Comparison of ENCODE assay signal across 9 cellular contexts in genomic region chr6:21164768-21165326, GRCh38.
DNase-seq lines count a peak whose midpoint lies in the region; ATAC-seq, FAIRE-seq and TF ChIP-seq lines count a peak whose summit lies in the region.
"Had no signal": no experiment of that assay in that cellular context is flagged by ENCODE, and none has a peak within 500 bp of the region (broad histone marks: within the 10 kb centered on the region; RNA-seq: fewer than 3 reads in every experiment).

No MANE protein-coding gene starts in this region.

- no peaks in the 10 kb centered on the region for H3K36me3 ChIP-seq in CD4-positive, alpha-beta memory T cell (ENCODE audit: insufficient read depth, low read length)

- no peaks in the 10 kb centered on the region for H3K9me3 ChIP-seq in CD4-positive, alpha-beta memory T cell (ENCODE audit: control insufficient read depth in 1 of 2, low read length in 2 of 2)

- POLR2A ChIA-PET in activated CD8-positive, alpha-beta T cell treated with anti-CD3 and anti-CD28 coated beads, Interleukin-2, amount 10 ng/mL, durations not matched to agents 7 days and 5 days (lab: Charles Lee) = no interaction called here
- POLR2A ChIA-PET in CD4-positive, alpha-beta memory T cell (lab: Charles Lee; ENCODE audit: partially characterized antibody) = no interaction called here

- peaks cover 2% of the 10 kb centered on the region for H3K36me3 Mint-ChIP-seq in activated CD8-positive, alpha-beta T cell treated with anti-CD3 and anti-CD28 coated beads, Interleukin-2, amount 10 ng/mL, durations not matched to agents 7 days and 5 days (ENCODE audit: low read depth)
- no peaks in the 10 kb centered on the region for H3K36me3 Mint-ChIP-seq in Calu3 (ENCODE audit: insufficient read depth, unreplicated experiment)
- H3K36me3 Mint-ChIP-seq in CD4-positive, alpha-beta memory T cell = peaks cover 12 to 15% of the 10 kb centered on the region in 2 donors

- peaks cover 44% of the 10 kb centered on the region for H3K4me1 Mint-ChIP-seq in activated CD8-positive, alpha-beta T cell treated with anti-CD3 and anti-CD28 coated beads, Interleukin-2, amount 10 ng/mL, durations not matched to agents 7 days and 5 days (ENCODE audit: low read depth)
- peaks cover 16% of the 10 kb centered on the region for H3K4me1 Mint-ChIP-seq in Calu3 (ENCODE audit: low read depth, unreplicated experiment)
- H3K4me1 Mint-ChIP-seq in CD4-positive, alpha-beta memory T cell = peaks cover 8 to 18% (median 12%) of the 10 kb centered on the region in 4 donors

- H3K27ac ChIP-seq in CD4-positive, alpha-beta memory T cell (ENCODE audit: low read depth, low read length) = no peak overlapping the region
- H3K27ac ChIP-seq: epithelial cell of prostate had no signal

- peak; percentile 82 for FAIRE-seq in GM19239 (lab: Jason Lieb, UNC)

- BruUV-seq in Calu3 (replicated peaks; lab: Mats Ljungman, UMichigan) = no TSS peak

- no peaks in the 10 kb centered on the region for H3K9me3 Mint-ChIP-seq in activated CD8-positive, alpha-beta T cell treated with anti-CD3 and anti-CD28 coated beads, Interleukin-2, amount 10 ng/mL, durations not matched to agents 7 days and 5 days (ENCODE audit: insufficient read depth)
- H3K9me3 Mint-ChIP-seq in Calu3 (ENCODE audit: low read depth, unreplicated experiment) = no peaks in the 10 kb centered on the region
- no peaks in the 10 kb centered on the region for H3K9me3 Mint-ChIP-seq in CD4-positive, alpha-beta memory T cell

- peaks cover 6% of the 10 kb centered on the region for H3K4me1 ChIP-seq in CD4-positive, alpha-beta memory T cell (ENCODE audit: insufficient read depth, low read length)

- intact Hi-C loops in Calu3 (cut with micrococcal nuclease; ENCODE audit: unreplicated experiment) = no loop called here
- intact Hi-C loops in CD4-positive, alpha-beta memory T cell (cut with micrococcal nuclease) = no loop called here

- no peak overlapping the region for H3K4me3 Mint-ChIP-seq in activated CD8-positive, alpha-beta T cell treated with anti-CD3 and anti-CD28 coated beads, Interleukin-2, amount 10 ng/mL, durations not matched to agents 7 days and 5 days
- H3K4me3 Mint-ChIP-seq in Calu3 (ENCODE audit: low read depth, unreplicated experiment) = no peak overlapping the region
- peak overlapping the region in 1 of 8 donors; percentile 14 for H3K4me3 Mint-ChIP-seq in CD4-positive, alpha-beta memory T cell

- no peak overlapping the region for H3K4me3 ChIP-seq in CD4-positive, alpha-beta memory T cell (ENCODE audit: low read length in 2 of 2)

- CTCF ChIA-PET in activated CD8-positive, alpha-beta T cell treated with anti-CD3 and anti-CD28 coated beads, Interleukin-2, amount 10 ng/mL, durations not matched to agents 7 days and 5 days (lab: Charles Lee) = interaction anchor here (1.1 to 1.8 kb wide), 3 partner anchors 10 to 32 kb away, joined by 3 to 6 read pairs (median 4); no protein-coding TSS in a partner anchor
- CTCF ChIA-PET in Calu3 (lab: Charles Lee) = no interaction called here
- CTCF ChIA-PET in CD4-positive, alpha-beta memory T cell (lab: Charles Lee; ENCODE audit: partially characterized antibody) = interaction anchor here (1.0 kb wide), 1 partner anchor 8 kb away, joined by 5 read pairs; no protein-coding TSS in a partner anchor

- no peaks in the 10 kb centered on the region for H3K27me3 ChIP-seq in CD4-positive, alpha-beta memory T cell (ENCODE audit: insufficient read depth, low read length)

- no peaks in the 10 kb centered on the region for H3K27me3 Mint-ChIP-seq in activated CD8-positive, alpha-beta T cell treated with anti-CD3 and anti-CD28 coated beads, Interleukin-2, amount 10 ng/mL, durations not matched to agents 7 days and 5 days (ENCODE audit: low read depth)
- H3K27me3 Mint-ChIP-seq in Calu3 (ENCODE audit: unreplicated experiment) = no peaks in the 10 kb centered on the region
- H3K27me3 Mint-ChIP-seq in CD4-positive, alpha-beta memory T cell = no peaks in the 10 kb centered on the region

- H3K27ac Mint-ChIP-seq in activated CD8-positive, alpha-beta T cell treated with anti-CD3 and anti-CD28 coated beads, Interleukin-2, amount 10 ng/mL, durations not matched to agents 7 days and 5 days = peak overlapping the region; percentile 59
- no peak overlapping the region for H3K27ac Mint-ChIP-seq in Calu3 (ENCODE audit: unreplicated experiment)
- H3K27ac Mint-ChIP-seq in CD4-positive, alpha-beta memory T cell = no peak overlapping the region

- ATAC-seq in HG03097 (IDR thresholded peaks at IDR 0.05; ENCODE audit: low FRiP score, unreplicated experiment) = peak; percentile 73
- peak; percentile 69 for ATAC-seq in activated CD8-positive, alpha-beta T cell treated with anti-CD3 and anti-CD28 coated beads, Interleukin-2, amount 10 ng/mL, durations not matched to agents 7 days and 5 days

- TF ChIP-seq CTCF in Calu3 (IDR thresholded peaks at IDR 0.05; ENCODE audit: unreplicated experiment) = no peak

- DNase-seq in CD1c-positive myeloid dendritic cell (ENCODE audit: extremely low spot score) (peak; percentile 4), GM19239 (ENCODE audit: insufficient read length, low spot score) (peak; percentile 27), Calu3 (no peak), SW 1271 (lab: John Stamatoyannopoulos, UW) (no peak)
- peak; percentile 54 for DNase-seq in activated CD8-positive, alpha-beta T cell treated with anti-CD3 and anti-CD28 coated beads, Interleukin-2, amount 10 ng/mL, durations not matched to agents 7 days and 5 days
- no peak for DNase-seq in CD4-positive, alpha-beta memory T cell
- DNase-seq in activated effector memory CD4-positive, alpha-beta T cell treated with anti-CD3 and anti-CD28 coated beads, Interleukin-2, amount 50 U/mL, for 16 hours = no peak

Comparison
In these comparisons a context has a peak if more than half of its experiments do, and no peak if none do; other contexts are left out.
1. DNase-seq: peak in CD1c-positive myeloid dendritic cell (single experiment), GM19239 (single experiment) and activated CD8-positive, alpha-beta T cell treated with anti-CD3 and anti-CD28 coated beads, Interleukin-2, amount 10 ng/mL, durations not matched to agents 7 days and 5 days (single experiment); none in Calu3 (single experiment), SW 1271 (0 of 2), CD4-positive, alpha-beta memory T cell (0 of 5) and activated effector memory CD4-positive, alpha-beta T cell treated with anti-CD3 and anti-CD28 coated beads, Interleukin-2, amount 50 U/mL, for 16 hours (single experiment).